ENCODE assay signal across 28 cellular contexts in the genomic region with DNA sequence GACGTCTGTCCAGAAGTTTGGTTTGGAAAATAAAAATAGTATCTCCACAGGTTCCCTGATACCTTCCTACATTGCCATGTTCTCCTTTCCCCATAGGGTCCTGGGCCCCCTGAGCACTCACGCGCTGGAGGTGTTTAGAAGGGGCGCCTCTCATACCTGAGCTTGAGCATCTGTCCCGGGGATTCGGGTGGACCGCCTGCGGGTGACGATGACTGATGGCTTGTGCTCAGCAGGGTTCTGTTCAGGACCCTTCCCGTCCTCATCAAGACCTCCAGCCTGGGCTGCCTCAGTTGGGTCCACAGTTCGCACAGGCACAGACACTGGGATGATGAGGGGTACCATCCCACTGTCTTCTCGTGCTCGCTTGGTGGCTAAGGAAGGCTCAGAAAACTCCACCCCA. TPM values are rescaled to one million over a fixed set of nuclear protein-coding genes. Genes with fewer than 3 reads are reported as not detected.
DNase-seq lines count a peak whose midpoint lies in the region; ATAC-seq and TF ChIP-seq lines count a peak whose summit lies in the region.
"Had no signal": no experiment of that assay in that cellular context is flagged by ENCODE, and none has a peak within 500 bp of the region (broad histone marks: within the 10 kb centered on the region; RNA-seq: fewer than 3 reads in every experiment).

No MANE protein-coding gene starts in this region.

- peaks cover 11 to 73% of the 10 kb centered on the region in 2 experiments for H3K79me1 ChIP-seq in IMR-90 (ENCODE audit: low read depth in 1 of 2, low read length in 2 of 2)

- intact Hi-C loops in IMR-90 (cut with micrococcal nuclease), result no loop called here

- no peak overlapping the region for H3K23ac ChIP-seq in IMR-90 (ENCODE audit: low read depth, low read length)

- H2BK15ac ChIP-seq in IMR-90 (ENCODE audit: low read depth, low read length), result no peak overlapping the region

- no peak for DNase-seq in activated naive CD4-positive, alpha-beta T cell treated with anti-CD3 and anti-CD28 coated beads, Interleukin-2, amount 50 U/mL, for 72 hours (ENCODE audit: low spot score in 2 of 2)
- DNase-seq in IMR-90 (no peak), hepatocyte (ENCODE audit: low spot score) (peak; percentile 2), SK-N-DZ (ENCODE audit: low spot score) (no peak), DMS153 treated with DMSO at 0.1 percent for 48 hours (lab: John Stamatoyannopoulos, UW; ENCODE audit: unreplicated experiment) (no peak), NCI-H774 (lab: John Stamatoyannopoulos, UW) (no peak)
- DNase-seq in stimulated activated effector memory CD8-positive, alpha-beta T cell treated with anti-CD3 and anti-CD28 coated beads, Interleukin-12 subunit alpha, Interleukin-12 subunit beta, amount 100 ng/mL, for 72 hours (ENCODE audit: low spot score in 2 of 2), result no peak
- DNase-seq: activated CD4-positive, alpha-beta memory T cell treated with anti-CD3 and anti-CD28 coated beads, Interleukin-2, amount 10 ng/mL, durations not matched to agents 7 days and 5 days; activated CD4-positive, CD25-positive, alpha-beta regulatory T cell treated with anti-CD3 and anti-CD28 coated beads, Interleukin-2, amount 50 U/mL, for 72 hours; activated effector memory CD4-positive, alpha-beta T cell treated with anti-CD3 and anti-CD28 coated beads, Interleukin-2, amount 50 U/mL, for 16 hours; DMS 273 treated with DMSO at 0.1 percent for 48 hours; HCEC 1CT; left colon; NCI-H1417 treated with DMSO at 0.1 percent for 48 hours; NCI-H2081 treated with DMSO at 0.1 percent for 48 hours; NCI-H226; NCI-H69; SHP77; stimulated activated CD4-positive, alpha-beta T cell treated with anti-CD3 and anti-CD28 coated beads, Interleukin-2, amount 100 ng/mL, for 24 hours; stimulated activated CD8-positive, alpha-beta memory T cell treated with anti-CD3 and anti-CD28 coated beads, Interleukin-4, amount 100 ng/mL, for 48 hours; stomach; T-helper 2 cell; thyroid gland had no signal

- H2AFZ ChIP-seq in IMR-90 (replicated peaks; ENCODE audit: low read length, poor library complexity) (no peak overlapping the region), hepatocyte (no peak overlapping the region)
- H2AFZ ChIP-seq: parathyroid adenoma had no signal

- H3K4me3 ChIP-seq in IMR-90 (ENCODE audit: insufficient read depth, low read depth, low read length), result no peak overlapping the region
- H3K4me3 ChIP-seq in hepatocyte, result no peak overlapping the region
- H3K4me3 ChIP-seq: A549, right atrium auricular region, stomach, thyroid gland had no signal

- H3K27me3 Mint-ChIP-seq in activated naive CD4-positive, alpha-beta T cell treated with anti-CD3 and anti-CD28 coated beads, Interleukin-2, amount 50 U/mL, for 24 hours, result no peaks in the 10 kb centered on the region
- H3K27me3 Mint-ChIP-seq: activated CD4-positive, alpha-beta memory T cell treated with anti-CD3 and anti-CD28 coated beads, Interleukin-2, amount 10 ng/mL, durations not matched to agents 7 days and 5 days; brain had no signal

- peaks cover 12% of the 10 kb centered on the region for H3K9me1 ChIP-seq in IMR-90 (ENCODE audit: insufficient read depth, low read length)

- H3K36me3 Mint-ChIP-seq in activated naive CD4-positive, alpha-beta T cell treated with anti-CD3 and anti-CD28 coated beads, Interleukin-2, amount 50 U/mL, for 24 hours, result peaks cover 8% of the 10 kb centered on the region
- H3K36me3 Mint-ChIP-seq in activated naive CD4-positive, alpha-beta T cell treated with anti-CD3 and anti-CD28 coated beads, Interleukin-2, amount 50 U/mL, for 72 hours, result peaks cover 5 to 21% of the 10 kb centered on the region in 2 donors
- H3K36me3 Mint-ChIP-seq in stimulated activated effector memory CD8-positive, alpha-beta T cell treated with anti-CD3 and anti-CD28 coated beads, Interleukin-12 subunit alpha, Interleukin-12 subunit beta, amount 100 ng/mL, for 72 hours, result peaks cover 100% of the 10 kb centered on the region

- TF ChIP-seq CTCF in IMR-90 (conservative IDR thresholded peaks at IDR 0.05; ENCODE audit: low read depth, low read length), result no peak
- no peak for TF ChIP-seq CTCF in hepatocyte (IDR thresholded peaks at IDR 0.05; ENCODE audit: poor library complexity)

- no peak overlapping the region for H3K18ac ChIP-seq in IMR-90 (ENCODE audit: low read depth, low read length)

- H3K9me3 ChIP-seq in IMR-90 (ENCODE audit: control insufficient read depth, insufficient read depth, low read length) (no peaks in the 10 kb centered on the region), hepatocyte (ENCODE audit: low read depth) (no peaks in the 10 kb centered on the region)
- H3K9me3 ChIP-seq: A549, right atrium auricular region, stomach, thyroid gland had no signal

- TF ChIP-seq RAD21 in IMR-90 (IDR thresholded peaks at IDR 0.05; ENCODE audit: low read length), result no peak

- dilution Hi-C loops in IMR-90 (cut with HindIII; ENCODE audit: low sequenced_read_pairs, unreplicated experiment), result no loop called here

- TF ChIP-seq POLR2A in IMR-90 (IDR thresholded peaks at IDR 0.05; ENCODE audit: low read depth, low read length), result no peak

- peaks cover 36% of the 10 kb centered on the region for H3K4me1 Mint-ChIP-seq in activated naive CD4-positive, alpha-beta T cell treated with anti-CD3 and anti-CD28 coated beads, Interleukin-2, amount 50 U/mL, for 24 hours
- peaks cover 31% of the 10 kb centered on the region for H3K4me1 Mint-ChIP-seq in stimulated activated effector memory CD8-positive, alpha-beta T cell treated with anti-CD3 and anti-CD28 coated beads, Interleukin-12 subunit alpha, Interleukin-12 subunit beta, amount 100 ng/mL, for 72 hours

- H4K20me1 ChIP-seq in IMR-90 (ENCODE audit: insufficient read depth, low read length), result peaks cover 50% of the 10 kb centered on the region
- H4K20me1 ChIP-seq in hepatocyte (ENCODE audit: insufficient read depth, poor library complexity, severe bottlenecking), result peaks cover 39% of the 10 kb centered on the region

- no peak overlapping the region for H3K27ac ChIP-seq in IMR-90 (ENCODE audit: insufficient read depth, low read length)
- no peak overlapping the region for H3K27ac ChIP-seq in hepatocyte
- H3K27ac ChIP-seq: A549, parathyroid adenoma, right atrium auricular region, thyroid gland had no signal

- H2BK5ac ChIP-seq in IMR-90 (ENCODE audit: low read depth, low read length, poor library complexity, severe bottlenecking), result no peak overlapping the region

- H2BK20ac ChIP-seq in IMR-90 (ENCODE audit: low read depth, low read length), result no peak overlapping the region

- POLR2A ChIA-PET in IMR-90 (lab: Charles Lee; ENCODE audit: unreplicated experiment), result no interaction called here

- H3K27ac Mint-ChIP-seq in activated naive CD4-positive, alpha-beta T cell treated with anti-CD3 and anti-CD28 coated beads, Interleukin-2, amount 50 U/mL, for 24 hours, result peak overlapping the region; percentile 74
- H3K27ac Mint-ChIP-seq in activated naive CD4-positive, alpha-beta T cell treated with anti-CD3 and anti-CD28 coated beads, Interleukin-2, amount 50 U/mL, for 72 hours, result no peak overlapping the region
- peak overlapping the region; percentile 61 for H3K27ac Mint-ChIP-seq in stimulated activated effector memory CD8-positive, alpha-beta T cell treated with anti-CD3 and anti-CD28 coated beads, Interleukin-12 subunit alpha, Interleukin-12 subunit beta, amount 100 ng/mL, for 72 hours
- H3K27ac Mint-ChIP-seq: activated CD4-positive, alpha-beta memory T cell treated with anti-CD3 and anti-CD28 coated beads, Interleukin-2, amount 10 ng/mL, durations not matched to agents 7 days and 5 days had no signal

- H2AK9ac ChIP-seq in IMR-90 (replicated peaks; ENCODE audit: low read depth, low read length, poor library complexity), result peak overlapping the region; percentile 72

- in situ Hi-C loops in IMR-90 (cut with MboI; ENCODE audit: low sequenced_read_pairs), result no loop called here

- no peak for ATAC-seq in activated naive CD4-positive, alpha-beta T cell treated with anti-CD3 and anti-CD28 coated beads, Interleukin-2, amount 50 U/mL, for 72 hours
- no peak for ATAC-seq in IMR-90 (ENCODE audit: low read depth)
- ATAC-seq in stimulated activated effector memory CD8-positive, alpha-beta T cell treated with anti-CD3 and anti-CD28 coated beads, Interleukin-12 subunit alpha, Interleukin-12 subunit beta, amount 100 ng/mL, for 72 hours, result no peak
- ATAC-seq: A549, left colon had no signal

- H3K4me2 ChIP-seq in IMR-90 (ENCODE audit: low read depth, low read length), result no peak overlapping the region
- H3K4me2 ChIP-seq in hepatocyte, result no peak overlapping the region
- H3K4me2 ChIP-seq: A549 had no signal

- H4K8ac ChIP-seq in IMR-90 (ENCODE audit: low read depth in 2 of 2, low read length in 2 of 2), result no peak overlapping the region

- H3K79me2 ChIP-seq in hepatocyte, result peaks cover 76% of the 10 kb centered on the region

- H2AK5ac ChIP-seq in IMR-90 (ENCODE audit: low read depth, low read length), result no peak overlapping the region

- H2BK120ac ChIP-seq in IMR-90 (ENCODE audit: low read depth, low read length), result no peak overlapping the region

- no peak overlapping the region for H3K56ac ChIP-seq in IMR-90 (ENCODE audit: extremely low read depth, insufficient read depth, low read length)

- no peaks in the 10 kb centered on the region for H3K27me3 ChIP-seq in IMR-90 (ENCODE audit: control insufficient read depth, insufficient read depth, low read length)
- H3K27me3 ChIP-seq in hepatocyte, result no peaks in the 10 kb centered on the region
- H3K27me3 ChIP-seq: right atrium auricular region, stomach, thyroid gland had no signal

- CTCF ChIA-PET in IMR-90 (lab: Yijun Ruan, JAX), result no interaction called here

- H3K4me3 Mint-ChIP-seq in activated naive CD4-positive, alpha-beta T cell treated with anti-CD3 and anti-CD28 coated beads, Interleukin-2, amount 50 U/mL, for 24 hours, result no peak overlapping the region
- H3K4me3 Mint-ChIP-seq in stimulated activated effector memory CD8-positive, alpha-beta T cell treated with anti-CD3 and anti-CD28 coated beads, Interleukin-12 subunit alpha, Interleukin-12 subunit beta, amount 100 ng/mL, for 72 hours, result no peak overlapping the region
- H3K4me3 Mint-ChIP-seq: activated CD4-positive, alpha-beta memory T cell treated with anti-CD3 and anti-CD28 coated beads, Interleukin-2, amount 10 ng/mL, durations not matched to agents 7 days and 5 days; brain had no signal

- no TSS peak for BruUV-seq in IMR-90 (replicated peaks; lab: Mats Ljungman, UMichigan)

- no CpG with 5 or more reads among the region's 13 CpGs for WGBS in IMR-90 (ENCODE audit: extremely low coverage in 2 of 2, insufficient read length in 1 of 2), 2 experiments
- 95% methylated on average over 13 of the region's 13 CpGs for WGBS in hepatocyte (ENCODE audit: low lambda C conversion rate, missing lambda C conversion rate)

- no peak overlapping the region for H4K91ac ChIP-seq in IMR-90 (ENCODE audit: insufficient read depth, low read depth, low read length)

- peaks cover 15% of the 10 kb centered on the region for H3K4me1 ChIP-seq in IMR-90 (ENCODE audit: control insufficient read depth, insufficient read depth, low read length)
- peaks cover 20% of the 10 kb centered on the region for H3K4me1 ChIP-seq in hepatocyte (ENCODE audit: insufficient read depth)

- H4K5ac ChIP-seq in IMR-90 (ENCODE audit: low read depth, low read length), result no peak overlapping the region

- H3K9me3 Mint-ChIP-seq in activated naive CD4-positive, alpha-beta T cell treated with anti-CD3 and anti-CD28 coated beads, Interleukin-2, amount 50 U/mL, for 24 hours, result no peaks in the 10 kb centered on the region
- H3K9me3 Mint-ChIP-seq in activated naive CD4-positive, alpha-beta T cell treated with anti-CD3 and anti-CD28 coated beads, Interleukin-2, amount 50 U/mL, for 72 hours, result no peaks in the 10 kb centered on the region
- no peaks in the 10 kb centered on the region for H3K9me3 Mint-ChIP-seq in stimulated activated effector memory CD8-positive, alpha-beta T cell treated with anti-CD3 and anti-CD28 coated beads, Interleukin-12 subunit alpha, Interleukin-12 subunit beta, amount 100 ng/mL, for 72 hours
- H3K9me3 Mint-ChIP-seq: activated CD4-positive, alpha-beta memory T cell treated with anti-CD3 and anti-CD28 coated beads, Interleukin-2, amount 10 ng/mL, durations not matched to agents 7 days and 5 days; brain had no signal

- H3K4ac ChIP-seq in IMR-90 (ENCODE audit: low read depth, low read length), result no peak overlapping the region

- no peaks in the 10 kb centered on the region for H3K9me2 ChIP-seq in hepatocyte (replicated peaks; ENCODE audit: insufficient read depth)

- H3K9ac ChIP-seq in IMR-90 (ENCODE audit: low read depth, low read length), result no peak overlapping the region
- H3K9ac ChIP-seq: parathyroid adenoma had no signal

- H3K14ac ChIP-seq in IMR-90 (replicated peaks; ENCODE audit: low read depth, low read length), result no peak overlapping the region

- H3K36me3 ChIP-seq in IMR-90 (ENCODE audit: control insufficient read depth, insufficient read depth, low read length) (peaks cover 34% of the 10 kb centered on the region), hepatocyte (replicated peaks; ENCODE audit: insufficient read depth, low read depth) (no peaks in the 10 kb centered on the region)

RNA-seq across cellular contexts. Expression of gene PNMA1, which starts 22.7 kb away (rescaled TPM):
- total RNA-seq in activated naive CD4-positive, alpha-beta T cell treated with anti-CD3 and anti-CD28 coated beads, Interleukin-2, amount 50 U/mL, for 72 hours, result 10 to 100 TPM; 26.7 to 29.2 TPM
- total RNA-seq in IMR-90 (2012; rRNA removed) (6.5 and 7.5 TPM in 2 replicates), hepatocyte (23.0 and 27.3 TPM in 2 replicates)
- polyA plus RNA-seq in IMR-90 (2012; rRNA removed) (21.0 and 28.2 TPM in 2 replicates), hepatocyte (41.2 and 45.7 TPM in 2 replicates)
- polyA plus RNA-seq in IMR-90 (2012; cell fraction: cytosol; rRNA removed), result 22.6 and 27.0 TPM in 2 replicates
- 13.7 and 19.3 TPM in 2 replicates for polyA plus RNA-seq in IMR-90 (2012; cell fraction: nucleus; rRNA removed; ENCODE audit: low replicate concordance)
- polyA plus RNA-seq in SK-N-DZ (2014; cell fraction: cytosol; rRNA removed), result 69.4 and 76.0 TPM in 2 replicates
- 26.7 and 29.0 TPM in 2 replicates for polyA plus RNA-seq in SK-N-DZ (2014; cell fraction: nucleus; rRNA removed)

Comparison
In these comparisons a context has a peak if more than half of its experiments do, and no peak if none do; other contexts are left out.
1. H3K27ac Mint-ChIP-seq: peak in activated naive CD4-positive, alpha-beta T cell treated with anti-CD3 and anti-CD28 coated beads, Interleukin-2, amount 50 U/mL, for 24 hours (single experiment) and stimulated activated effector memory CD8-positive, alpha-beta T cell treated with anti-CD3 and anti-CD28 coated beads, Interleukin-12 subunit alpha, Interleukin-12 subunit beta, amount 100 ng/mL, for 72 hours (single experiment); none in activated naive CD4-positive, alpha-beta T cell treated with anti-CD3 and anti-CD28 coated beads, Interleukin-2, amount 50 U/mL, for 72 hours (0 of 2).